In genomic region chr20:8012724-8013123, GRCh38 we compare ENCODE assay signal across 22 cellular contexts. TPM values are rescaled to one million over a fixed set of nuclear protein-coding genes. Genes with fewer than 3 reads are reported as not detected.
DNase-seq lines count a peak whose midpoint lies in the region; ATAC-seq, FAIRE-seq and TF ChIP-seq lines count a peak whose summit lies in the region.
"Had no signal": no experiment of that assay in that cellular context is flagged by ENCODE, and none has a peak within 500 bp of the region (broad histone marks: within the 10 kb centered on the region; RNA-seq: fewer than 3 reads in every experiment).

No MANE protein-coding gene starts in this region.

- intact Hi-C loops in A673 (cut with micrococcal nuclease; ENCODE audit: unreplicated experiment) (no loop called here), K562 (cut with micrococcal nuclease) (no loop called here)
- intact Hi-C loops in activated T-helper 2 cell treated with anti-CD3 and anti-CD28 coated beads, Interferon-gamma antibody, Interleukin-2, Interleukin-4, amounts not matched to agents 10 μg/mL and 5 μg/mL and 100 μg/mL, durations not matched to agents 14 hours and 24 hours and 36 hours (cut with micrococcal nuclease) = loop anchor here (10.0 kb wide), 1 partner anchor 442 kb away; no protein-coding TSS in a partner anchor

- H3K27me3 ChIP-seq in A673 (replicated peaks; ENCODE audit: insufficient read depth, low read depth, low read length, poor library complexity) (no peaks in the 10 kb centered on the region), Loucy (ENCODE audit: insufficient read depth, low read length, poor library complexity, severe bottlenecking) (no peaks in the 10 kb centered on the region), K562 (ENCODE audit: control insufficient read depth in 2 of 2, insufficient read depth in 2 of 2, low read length in 2 of 2) (no peaks in the 10 kb centered on the region), endodermal cell (ENCODE audit: control insufficient read depth, insufficient read depth, low read length, poor library complexity, severe bottlenecking) (no peaks in the 10 kb centered on the region)
- H3K27me3 ChIP-seq: BLaER1 treated with 17β-estradiol and CSF1 and Interleukin-3, amounts not matched to agents 10 nM and 100 nM had no signal

- no peak for TF ChIP-seq POLR2A in K562 (conservative IDR thresholded peaks at IDR 0.05)

- H3K4me1 Mint-ChIP-seq in activated T-helper 2 cell treated with anti-CD3 and anti-CD28 coated beads, Interferon-gamma antibody, Interleukin-2, Interleukin-4, amounts not matched to agents 10 μg/mL and 5 μg/mL and 100 μg/mL, durations not matched to agents 14 hours and 24 hours and 36 hours (ENCODE audit: low read depth) = peaks cover 24% of the 10 kb centered on the region
- peaks cover under 1% of the 10 kb centered on the region for H3K4me1 Mint-ChIP-seq in endodermal cell

- in situ Hi-C loops in K562 (cut with MboI) = no loop called here

- H3K27ac Mint-ChIP-seq in activated T-helper 2 cell treated with anti-CD3 and anti-CD28 coated beads, Interferon-gamma antibody, Interleukin-2, Interleukin-4, amounts not matched to agents 10 μg/mL and 5 μg/mL and 100 μg/mL, durations not matched to agents 14 hours and 24 hours and 36 hours = no peak overlapping the region
- no peak overlapping the region for H3K27ac Mint-ChIP-seq in endodermal cell
- H3K27ac Mint-ChIP-seq: B cell; CD8-positive, alpha-beta T cell; HFFc6 had no signal

- H3K4me3 ChIP-seq in A673 (ENCODE audit: low read depth, low read length, poor library complexity, severe bottlenecking) = no peak overlapping the region
- H3K4me3 ChIP-seq in Loucy (ENCODE audit: low read length, poor library complexity, severe bottlenecking) = no peak overlapping the region
- H3K4me3 ChIP-seq in K562 = no peak overlapping the region
- no peak overlapping the region for H3K4me3 ChIP-seq in endodermal cell (ENCODE audit: low read length)
- H3K4me3 ChIP-seq: BLaER1 treated with 17β-estradiol and CSF1 and Interleukin-3, amounts not matched to agents 10 nM and 100 nM; GM23248 had no signal

- H3K4me1 ChIP-seq in A673 (ENCODE audit: insufficient read depth, low read length, poor library complexity, severe bottlenecking) (peaks cover 7% of the 10 kb centered on the region), Loucy (ENCODE audit: insufficient read depth, low read length, poor library complexity, severe bottlenecking) (peaks cover 54% of the 10 kb centered on the region), K562 (replicated peaks in 1 of 2; ENCODE audit: control insufficient read depth in 2 of 2, insufficient read depth in 2 of 2, low read length in 2 of 2) (peaks cover 0 to 4% of the 10 kb centered on the region in 2 experiments; a peak in 2 of 5 replicates), endodermal cell (ENCODE audit: control insufficient read depth, insufficient read depth, low read length) (no peaks in the 10 kb centered on the region)

- H3K9me2 ChIP-seq in Loucy (replicated peaks; ENCODE audit: low read depth, low read length) = no peaks in the 10 kb centered on the region

- H3K36me3 Mint-ChIP-seq in activated T-helper 2 cell treated with anti-CD3 and anti-CD28 coated beads, Interferon-gamma antibody, Interleukin-2, Interleukin-4, amounts not matched to agents 10 μg/mL and 5 μg/mL and 100 μg/mL, durations not matched to agents 14 hours and 24 hours and 36 hours (ENCODE audit: low read depth) = peaks cover 20% of the 10 kb centered on the region
- H3K36me3 Mint-ChIP-seq in endodermal cell (ENCODE audit: low read depth) = no peaks in the 10 kb centered on the region

- ATAC-seq in SK-N-SH treated with all-trans-retinoic acid at 6 μM for 48 hours (no peak), K562 (no peak), HG03565 (IDR thresholded peaks at IDR 0.05; ENCODE audit: unreplicated experiment) (no peak)
- ATAC-seq: CD8-positive, alpha-beta T cell; HCT116 had no signal

- H3F3A ChIP-seq in Loucy (ENCODE audit: low read depth) = peaks cover 2% of the 10 kb centered on the region; the same call in 1 of the 2 replicates

- no TSS peak for BruUV-seq in A673 (replicated peaks; lab: Mats Ljungman, UMichigan)
- BruUV-seq in K562 (replicated peaks; lab: Mats Ljungman, UMichigan) = no TSS peak

- TF ChIP-seq EP300 in K562 (IDR thresholded peaks at IDR 0.05; ENCODE audit: low read length) = no peak

- H3K9me1 ChIP-seq in K562 (ENCODE audit: control insufficient read depth, insufficient read depth, low read length) = no peaks in the 10 kb centered on the region

- CTCF ChIA-PET in A673 (lab: Charles Lee) = no interaction called here
- CTCF ChIA-PET in K562 (lab: Yijun Ruan, JAX; ENCODE audit: low intra/inter-chr PET ratio) = no interaction called here

- FAIRE-seq in K562 (lab: Jason Lieb, UNC) = no peak
- FAIRE-seq: G401.6, GM12891, GM19239, HTR-8/SVneo had no signal

- TF ChIP-seq CTCF in A673 (conservative IDR thresholded peaks at IDR 0.05; ENCODE audit: low read depth, low read length) (no peak), Loucy (conservative IDR thresholded peaks at IDR 0.05; ENCODE audit: low read length) (no peak), K562 (IDR thresholded peaks at IDR 0.05 in 2 of 3, conservative IDR thresholded peaks at IDR 0.05 in 1 of 3; ENCODE audit: insufficient read depth in 2 of 3, low read depth in 1 of 3, low read length in 3 of 3) (no peak), endodermal cell (conservative IDR thresholded peaks at IDR 0.05) (no peak)

- 93% methylated on average over 1 of the region's 1 CpG for WGBS in K562 (ENCODE audit: insufficient coverage, low coverage, missing lambda C conversion rate)
- WGBS in endodermal cell (ENCODE audit: insufficient coverage in 1 of 2, insufficient read length in 1 of 2), 2 experiments = 94% methylated on average over 1 of the region's 1 CpG; no CpG with 5 or more reads in 1 of the 2 experiments

- peaks cover 73% of the 10 kb centered on the region for H3K79me2 ChIP-seq in Loucy (ENCODE audit: insufficient read depth, low read length)
- peaks cover 15% of the 10 kb centered on the region for H3K79me2 ChIP-seq in K562 (ENCODE audit: control insufficient read depth, insufficient read depth, low read length)

- H2AFZ ChIP-seq in Loucy (ENCODE audit: low read length) (no peak overlapping the region), K562 (ENCODE audit: low read depth, low read length) (no peak overlapping the region)
- H2AFZ ChIP-seq: GM23248 had no signal

- H3K9me3 ChIP-seq in A673 (ENCODE audit: low read depth, low read length, poor library complexity, severe bottlenecking) (no peaks in the 10 kb centered on the region), Loucy (ENCODE audit: insufficient read depth, low read depth, low read length) (no peaks in the 10 kb centered on the region), K562 (replicated peaks; ENCODE audit: control insufficient read depth, insufficient read depth, low read depth, low read length) (no peaks in the 10 kb centered on the region), endodermal cell (ENCODE audit: control insufficient read depth, low read length) (no peaks in the 10 kb centered on the region)
- H3K9me3 ChIP-seq: BLaER1 treated with 17β-estradiol and CSF1 and Interleukin-3, amounts not matched to agents 10 nM and 100 nM had no signal

- DNase-seq in A673 (ENCODE audit: low spot score) = peak; percentile 8
- no peak for DNase-seq in K562 (ENCODE audit: extremely low read depth in 1 of 4, low spot score in 3 of 4)
- no peak for DNase-seq in activated T-helper 2 cell treated with anti-CD3 and anti-CD28 coated beads, Interferon-gamma antibody, Interleukin-2, Interleukin-4, amounts not matched to agents 10 μg/mL and 5 μg/mL and 100 μg/mL, durations not matched to agents 14 hours and 24 hours and 36 hours (ENCODE audit: low spot score)
- no peak for DNase-seq in activated CD4-positive, alpha-beta T cell treated with anti-CD3 and anti-CD28 coated beads for 1 hour
- DNase-seq in endodermal cell = no peak
- DNase-seq: 8988T; Calu3; CD8-positive, alpha-beta T cell; DMS53; GM23248; HFFc6; IMR-90 had no signal

- H3K9me3 Mint-ChIP-seq in activated T-helper 2 cell treated with anti-CD3 and anti-CD28 coated beads, Interferon-gamma antibody, Interleukin-2, Interleukin-4, amounts not matched to agents 10 μg/mL and 5 μg/mL and 100 μg/mL, durations not matched to agents 14 hours and 24 hours and 36 hours = no peaks in the 10 kb centered on the region
- no peaks in the 10 kb centered on the region for H3K9me3 Mint-ChIP-seq in endodermal cell
- H3K9me3 Mint-ChIP-seq: CD8-positive, alpha-beta T cell; HFFc6 had no signal

- peak overlapping the region; percentile 33 for H3K4me2 ChIP-seq in Loucy (ENCODE audit: low read depth, low read length, poor library complexity, severe bottlenecking)
- no peak overlapping the region for H3K4me2 ChIP-seq in K562 (ENCODE audit: insufficient read depth, low read length)
- H3K4me2 ChIP-seq: BLaER1 treated with 17β-estradiol and CSF1 and Interleukin-3, amounts not matched to agents 10 nM and 100 nM had no signal

- peaks cover 62% of the 10 kb centered on the region for H4K20me1 ChIP-seq in Loucy (ENCODE audit: insufficient read depth, low read length, poor library complexity, severe bottlenecking)
- H4K20me1 ChIP-seq in K562 (replicated peaks; ENCODE audit: control insufficient read depth, insufficient read depth, low read length) = no peaks in the 10 kb centered on the region

- TF ChIP-seq RAD21 in K562 (CRISPR knock-in tag; conservative IDR thresholded peaks at IDR 0.05 in 1 of 2, IDR thresholded peaks at IDR 0.05 in 1 of 2) = no peak

- POLR2A ChIA-PET in A673 (lab: Charles Lee; ENCODE audit: low non-redundant PET) = no interaction called here
- POLR2A ChIA-PET in K562 (lab: Yijun Ruan, JAX) = interaction anchor here (1.3 kb wide), 1 partner anchor 9 kb away, joined by 5 read pairs; no protein-coding TSS in a partner anchor

- H3K36me3 ChIP-seq in A673 (ENCODE audit: insufficient read depth, low read length, poor library complexity, severe bottlenecking) (no peaks in the 10 kb centered on the region), Loucy (ENCODE audit: insufficient read depth, low read length) (peaks cover 13% of the 10 kb centered on the region; the same call in 1 of the 2 replicates), K562 (ENCODE audit: control insufficient read depth, insufficient read depth, low read length) (peaks cover 12% of the 10 kb centered on the region; the same call in 1 of the 3 replicates), endodermal cell (ENCODE audit: control insufficient read depth, insufficient read depth, low read length) (no peaks in the 10 kb centered on the region)

- no peak overlapping the region for H3K4me3 Mint-ChIP-seq in activated T-helper 2 cell treated with anti-CD3 and anti-CD28 coated beads, Interferon-gamma antibody, Interleukin-2, Interleukin-4, amounts not matched to agents 10 μg/mL and 5 μg/mL and 100 μg/mL, durations not matched to agents 14 hours and 24 hours and 36 hours (ENCODE audit: low read depth)
- H3K4me3 Mint-ChIP-seq in endodermal cell = no peak overlapping the region
- H3K4me3 Mint-ChIP-seq: B cell; CD8-positive, alpha-beta T cell; HFFc6 had no signal

- no peak overlapping the region for H3K27ac ChIP-seq in A673 (ENCODE audit: low read depth, low read length, poor library complexity, severe bottlenecking)
- H3K27ac ChIP-seq in K562 (ENCODE audit: extremely low read depth, low read depth, low read length) = no peak overlapping the region
- no peak overlapping the region for H3K27ac ChIP-seq in endodermal cell (ENCODE audit: low read depth, low read length)
- H3K27ac ChIP-seq: BLaER1 treated with 17β-estradiol and CSF1 and Interleukin-3, amounts not matched to agents 10 nM and 100 nM; GM23248 had no signal

- H3K27me3 Mint-ChIP-seq in activated T-helper 2 cell treated with anti-CD3 and anti-CD28 coated beads, Interferon-gamma antibody, Interleukin-2, Interleukin-4, amounts not matched to agents 10 μg/mL and 5 μg/mL and 100 μg/mL, durations not matched to agents 14 hours and 24 hours and 36 hours (ENCODE audit: low read depth) = no peaks in the 10 kb centered on the region
- no peaks in the 10 kb centered on the region for H3K27me3 Mint-ChIP-seq in endodermal cell (ENCODE audit: insufficient read depth)
- H3K27me3 Mint-ChIP-seq: B cell had no signal

- H3K9ac ChIP-seq in Loucy (ENCODE audit: low read depth, low read length, poor library complexity, severe bottlenecking) (no peak overlapping the region), K562 (ENCODE audit: insufficient read depth in 1 of 2, low read depth in 2 of 2, low read length in 2 of 2) (no peak overlapping the region), endodermal cell (ENCODE audit: extremely low read depth, low read length, poor library complexity, severe bottlenecking) (no peak overlapping the region)
- H3K9ac ChIP-seq: BLaER1 treated with 17β-estradiol and CSF1 and Interleukin-3, amounts not matched to agents 10 nM and 100 nM; GM23248 had no signal

RNA-seq across cellular contexts. Expression of gene TMX4, which starts 6.8 kb away (rescaled TPM):
- total RNA-seq in A673 (2021) (31.7 and 32.7 TPM in 2 replicates), K562 (2014; rRNA removed) (9.9 and 12.1 TPM in 2 replicates), K562 (2014; rRNA removed; fragmentation: Illumina TruSeq; extraction: Trizol) (13.9 and 16.1 TPM in 2 replicates), K562 (2015; rRNA removed; fragmentation: Illumina TruSeq; extraction: Trizol) (13.6 and 14.9 TPM in 2 replicates), K562 (2021) (19.3 and 22.3 TPM in 2 replicates), endodermal cell (10 to 100 TPM; 19.1 to 21.2 TPM)
- total RNA-seq in K562 (2011; cell fraction: chromatin; rRNA removed; ENCODE audit: low replicate concordance) = 4.8 and 8.6 TPM in 2 replicates
- 4.8 and 6.4 TPM in 2 replicates for total RNA-seq in K562 (2011; cell fraction: nucleolus; rRNA removed)
- total RNA-seq in K562 (2011; cell fraction: nucleoplasm; rRNA removed) = 11.5 and 19.7 TPM in 2 replicates
- polyA plus RNA-seq in K562 (2011; rRNA removed) (8.8 and 10.8 TPM in 2 replicates), K562 (2014; fragmentation: Illumina TruSeq; extraction: Trizol) (11.8 and 12.4 TPM in 2 replicates), K562 (2014; fragmentation: Nextera tagmentation; extraction: Ambion mirVana) (1 to 10 TPM; 4.4 to 4.9 TPM), K562 (2014; rRNA removed) (8.5 and 9.1 TPM in 2 replicates)
- 4.6 and 6.6 TPM in 2 replicates for polyA plus RNA-seq in K562 (2011; cell fraction: cytosol; rRNA removed)
- polyA plus RNA-seq in K562 (2011; cell fraction: nucleus; rRNA removed) = 1.5 and 2.3 TPM in 2 replicates
- polyA plus RNA-seq in K562 (2012) = 7.7 and 13.3 TPM in 2 replicates
- polyA minus RNA-seq in K562 (2011; rRNA and poly(A)+ RNA removed) = 15.9 and 21.1 TPM in 2 replicates
- polyA minus RNA-seq in K562 (2011; cell fraction: cytosol; rRNA and poly(A)+ RNA removed) = 8.7 and 9.5 TPM in 2 replicates
- 1.8 and 3.7 TPM in 2 replicates for polyA minus RNA-seq in K562 (2011; cell fraction: nucleus; rRNA and poly(A)+ RNA removed)
- 30.0 and 31.1 TPM in 2 replicates for total RNA-seq in activated T-helper 2 cell treated with anti-CD3 and anti-CD28 coated beads, Interferon-gamma antibody, Interleukin-2, Interleukin-4, amounts not matched to agents 10 μg/mL and 5 μg/mL and 100 μg/mL, durations not matched to agents 14 hours and 24 hours and 36 hours
- 13.3 TPM for polyA plus RNA-seq in endodermal cell (2013, experiment 1 of 2)
- polyA plus RNA-seq in endodermal cell (2013, experiment 2 of 2) = 14.2 TPM
